ENCODE assay signal across 21 cellular contexts in the genomic region with DNA sequence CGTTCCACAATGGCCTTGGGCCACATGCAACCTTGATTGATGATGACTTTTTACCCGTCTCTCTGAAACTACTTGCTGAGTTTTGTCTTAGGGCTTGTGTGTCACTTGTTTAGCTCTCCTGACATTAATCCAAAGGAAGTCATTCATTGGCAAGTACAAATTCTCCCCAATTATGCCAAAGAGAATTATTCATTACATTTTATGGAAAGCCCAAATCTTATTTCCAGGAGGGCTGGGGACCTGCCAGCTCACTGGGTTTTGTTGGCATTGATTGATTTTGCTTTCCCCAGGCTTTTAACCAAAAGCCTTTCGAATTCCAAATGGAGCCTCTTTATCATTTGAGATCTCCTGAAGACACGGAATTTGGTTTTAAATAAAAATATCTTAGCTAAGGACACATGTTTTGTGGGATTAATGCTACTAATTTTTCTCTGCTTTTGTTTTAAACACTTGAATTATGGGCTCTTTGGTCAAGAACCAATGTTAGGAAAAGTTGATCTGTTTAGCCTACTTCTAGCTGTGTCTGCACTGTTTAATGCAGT.
"Had no signal": no experiment of that assay in that cellular context is flagged by ENCODE, and none has a peak within 500 bp of the region (broad histone marks: within the 10 kb centered on the region; RNA-seq: fewer than 3 reads in every experiment).

No MANE protein-coding gene starts in this region.

- ATAC-seq: activated CD4-positive, alpha-beta T cell treated with anti-CD3 and anti-CD28 coated beads for 36 hours; body of pancreas; left lung; natural killer cell; psoas muscle; right cardiac atrium had no signal

- H3K36me3 ChIP-seq: left lung, thyroid gland had no signal

- H3K9me3 Mint-ChIP-seq: natural killer cell; T-helper 1 cell treated with Interleukin-12 subunit alpha and Interleukin-12 subunit beta and Interleukin-4 antibody, amounts not matched to agents 30 μg/mL and 1 μg/mL, for 36 hours had no signal

- H3K9me3 ChIP-seq: psoas muscle, thyroid gland had no signal

- H3K27ac Mint-ChIP-seq: activated B cell treated with CpG ODN at 0.5 μM for 24 hours; activated CD4-positive, alpha-beta memory T cell treated with anti-CD3 and anti-CD28 coated beads for 36 hours; activated CD4-positive, alpha-beta T cell treated with anti-CD3 and anti-CD28 coated beads for 36 hours; activated naive CD4-positive, alpha-beta T cell treated with anti-CD3 and anti-CD28 coated beads for 36 hours; immature natural killer cell; natural killer cell; T-helper 1 cell treated with Interleukin-12 subunit alpha and Interleukin-12 subunit beta and Interleukin-4 antibody, amounts not matched to agents 30 μg/mL and 1 μg/mL, for 36 hours had no signal

- H3K27me3 ChIP-seq: body of pancreas, left lung, thyroid gland had no signal

- H3K4me3 ChIP-seq: body of pancreas, left lung, lung, psoas muscle, thyroid gland had no signal

- H3K4me1 Mint-ChIP-seq: activated CD4-positive, alpha-beta T cell treated with anti-CD3 and anti-CD28 coated beads for 36 hours had no signal

- DNase-seq: activated B cell treated with CpG ODN at 0.5 μM for 24 hours; activated CD4-positive, alpha-beta memory T cell treated with anti-CD3 and anti-CD28 coated beads for 36 hours; activated CD4-positive, alpha-beta T cell treated with anti-CD3 and anti-CD28 coated beads for 36 hours; activated effector memory CD4-positive, alpha-beta T cell treated with Interleukin-2 at 50 U/mL for 16 hours; activated naive CD4-positive, alpha-beta T cell treated with anti-CD3 and anti-CD28 coated beads for 36 hours; activated T-cell treated with anti-CD3 and anti-CD28 coated beads, Interleukin-2, amount 50 U/mL, for 48 hours; body of pancreas; foreskin fibroblast; immature natural killer cell; left lung; midbrain; natural killer cell; psoas muscle; right cardiac atrium; stimulated activated CD4-positive, alpha-beta T cell treated with anti-CD3 and anti-CD28 coated beads, Interleukin-4, amount 100 ng/mL, for 24 hours; stimulated activated naive CD4-positive, alpha-beta T cell treated with Interleukin-2 at 50 U/mL for 16 hours; T1000; thyroid gland had no signal

- H3K36me3 Mint-ChIP-seq: immature natural killer cell, natural killer cell had no signal

- H3K27me3 Mint-ChIP-seq: activated B cell treated with CpG ODN at 0.5 μM for 24 hours; activated CD4-positive, alpha-beta memory T cell treated with anti-CD3 and anti-CD28 coated beads for 36 hours; activated CD4-positive, alpha-beta T cell treated with anti-CD3 and anti-CD28 coated beads for 36 hours had no signal

- H3K4me3 Mint-ChIP-seq: activated B cell treated with CpG ODN at 0.5 μM for 24 hours; activated CD4-positive, alpha-beta memory T cell treated with anti-CD3 and anti-CD28 coated beads for 36 hours; activated CD4-positive, alpha-beta T cell treated with anti-CD3 and anti-CD28 coated beads for 36 hours; activated naive CD4-positive, alpha-beta T cell treated with anti-CD3 and anti-CD28 coated beads for 36 hours; immature natural killer cell; natural killer cell; T-helper 1 cell treated with Interleukin-12 subunit alpha and Interleukin-12 subunit beta and Interleukin-4 antibody, amounts not matched to agents 30 μg/mL and 1 μg/mL, for 36 hours had no signal

- H3K4me1 ChIP-seq: body of pancreas, left lung, psoas muscle had no signal

- H3K27ac ChIP-seq: body of pancreas, epithelial cell of prostate, left lung, psoas muscle, thyroid gland had no signal
